29 cellular contexts compared by ENCODE assay signal in the genomic region with DNA sequence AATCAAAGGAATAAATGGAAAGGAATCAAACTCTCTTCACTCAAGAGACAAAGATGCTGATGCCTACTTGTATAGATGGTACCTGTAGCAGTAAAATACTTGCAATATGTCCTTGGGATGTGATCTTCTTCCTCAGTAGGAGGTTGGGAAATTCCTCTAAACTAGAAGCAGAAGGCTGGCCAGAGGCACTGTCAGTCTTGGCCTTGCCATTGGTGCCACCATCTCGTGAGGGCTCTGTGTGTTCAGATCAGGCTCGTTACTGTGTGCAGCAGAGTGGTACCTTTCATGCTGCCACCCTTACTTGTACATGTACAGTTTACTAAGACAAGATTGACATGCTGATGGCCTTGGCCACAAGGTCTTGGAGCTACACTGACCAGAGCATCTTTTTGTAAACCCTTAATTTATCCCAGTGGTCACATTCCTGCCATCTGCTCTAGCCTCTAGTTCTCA.
"Had no signal": no experiment of that assay in that cellular context is flagged by ENCODE, and none has a peak within 500 bp of the region (broad histone marks: within the 10 kb centered on the region; RNA-seq: fewer than 3 reads in every experiment).

No MANE protein-coding gene starts in this region.

- H3K27me3 ChIP-seq: ovary, right lobe of liver, stomach, thyroid gland, tibial nerve, upper lobe of left lung, vagina had no signal

- H3K4me3 Mint-ChIP-seq: naive thymus-derived CD8-positive, alpha-beta T cell; natural killer cell treated with Interleukin-12 subunit alpha and Interleukin-12 subunit beta and Interleukin-15 and Interleukin-18, amount 100 ng/mL, for 72 hours; nephron progenitor cell; neural crest cell; stimulated activated naive B cell treated with anti-CD40 and anti-IgM and Interleukin-4, amounts not matched to agents 10 μg/mL and 1 μg/mL and 100 μg/mL, for 72 hours; stimulated activated naive CD8-positive, alpha-beta T cell treated with anti-CD3 and anti-CD28 coated beads, Interleukin-15, Interleukin-2, amounts not matched to agents 100 ng/mL and 50 ng/mL, for 24 hours had no signal

- H3K27ac Mint-ChIP-seq: naive thymus-derived CD8-positive, alpha-beta T cell; natural killer cell treated with Interleukin-12 subunit alpha and Interleukin-12 subunit beta and Interleukin-15 and Interleukin-18, amount 100 ng/mL, for 72 hours; progenitor cell of endocrine pancreas; stimulated activated naive B cell treated with anti-CD40 and anti-IgM and Interleukin-4, amounts not matched to agents 10 μg/mL and 1 μg/mL and 100 μg/mL, for 72 hours; stimulated activated naive CD8-positive, alpha-beta T cell treated with anti-CD3 and anti-CD28 coated beads, Interleukin-15, Interleukin-2, amounts not matched to agents 100 ng/mL and 50 ng/mL, for 24 hours had no signal

- FAIRE-seq: small intestine, urothelium cell line had no signal

- H3K4me3 ChIP-seq: ovary, psoas muscle, right lobe of liver, sigmoid colon, stomach, thoracic aorta, thyroid gland, tibial nerve, upper lobe of left lung, vagina had no signal

- H3K36me3 ChIP-seq: ovary, right lobe of liver, sigmoid colon, stomach, thoracic aorta, thyroid gland, tibial nerve, upper lobe of left lung, vagina had no signal

- H3K9me3 Mint-ChIP-seq: naive thymus-derived CD8-positive, alpha-beta T cell; natural killer cell treated with Interleukin-12 subunit alpha and Interleukin-12 subunit beta and Interleukin-15 and Interleukin-18, amount 100 ng/mL, for 72 hours; nephron progenitor cell; neural crest cell; stimulated activated naive B cell treated with anti-CD40 and anti-IgM and Interleukin-4, amounts not matched to agents 10 μg/mL and 1 μg/mL and 100 μg/mL, for 72 hours; stimulated activated naive CD8-positive, alpha-beta T cell treated with anti-CD3 and anti-CD28 coated beads, Interleukin-15, Interleukin-2, amounts not matched to agents 100 ng/mL and 50 ng/mL, for 24 hours had no signal

- H3K4me1 Mint-ChIP-seq: naive thymus-derived CD8-positive, alpha-beta T cell; stimulated activated naive B cell treated with anti-CD40 and anti-IgM and Interleukin-4, amounts not matched to agents 10 μg/mL and 1 μg/mL and 100 μg/mL, for 72 hours had no signal

- H3K27me3 Mint-ChIP-seq: natural killer cell treated with Interleukin-12 subunit alpha and Interleukin-12 subunit beta and Interleukin-15 and Interleukin-18, amount 100 ng/mL, for 72 hours; progenitor cell of endocrine pancreas; stimulated activated naive B cell treated with anti-CD40 and anti-IgM and Interleukin-4, amounts not matched to agents 10 μg/mL and 1 μg/mL and 100 μg/mL, for 72 hours; stimulated activated naive CD8-positive, alpha-beta T cell treated with anti-CD3 and anti-CD28 coated beads, Interleukin-15, Interleukin-2, amounts not matched to agents 100 ng/mL and 50 ng/mL, for 24 hours had no signal

- H3K4me1 ChIP-seq: parathyroid adenoma, psoas muscle, sigmoid colon, upper lobe of left lung had no signal

- DNase-seq: naive thymus-derived CD8-positive, alpha-beta T cell; nephron progenitor cell; occipital lobe; ovary; posterior cingulate gyrus; psoas muscle; right cardiac atrium; right lobe of liver; sigmoid colon; small intestine; stimulated activated CD4-positive, alpha-beta T cell treated with anti-CD3 and anti-CD28 coated beads, Interleukin-15, amount 100 ng/mL, for 24 hours; stimulated activated CD4-positive, alpha-beta T cell treated with anti-CD3 and anti-CD28 coated beads, Interleukin-2, amount 100 ng/mL, for 24 hours; stimulated activated CD4-positive, alpha-beta T cell treated with anti-CD3 and anti-CD28 coated beads, Interleukin-2, amount 100 ng/mL, for 48 hours; stimulated activated CD4-positive, alpha-beta T cell treated with anti-CD3 and anti-CD28 coated beads, Interleukin-4, amount 100 ng/mL, for 24 hours; stimulated activated naive B cell treated with anti-CD40 and anti-IgM and Interleukin-4, amounts not matched to agents 10 μg/mL and 1 μg/mL and 100 μg/mL, for 72 hours; stimulated activated naive CD4-positive, alpha-beta T cell treated with Interleukin-2 at 50 U/mL for 16 hours; stomach; thyroid gland; trophoblast cell; upper lobe of left lung had no signal

- H3K9me3 ChIP-seq: ovary, psoas muscle, right lobe of liver, sigmoid colon, stomach, thoracic aorta, thyroid gland, tibial nerve, upper lobe of left lung, vagina had no signal

- H3K36me3 Mint-ChIP-seq: naive thymus-derived CD8-positive, alpha-beta T cell; natural killer cell treated with Interleukin-12 subunit alpha and Interleukin-12 subunit beta and Interleukin-15 and Interleukin-18, amount 100 ng/mL, for 72 hours; stimulated activated naive B cell treated with anti-CD40 and anti-IgM and Interleukin-4, amounts not matched to agents 10 μg/mL and 1 μg/mL and 100 μg/mL, for 72 hours had no signal

- H3K79me2 ChIP-seq: parathyroid adenoma had no signal

- H2AFZ ChIP-seq: parathyroid adenoma had no signal

- ATAC-seq: naive thymus-derived CD8-positive, alpha-beta T cell; natural killer cell treated with Interleukin-12 subunit alpha and Interleukin-12 subunit beta and Interleukin-15 and Interleukin-18, amount 100 ng/mL, for 72 hours; psoas muscle; right cardiac atrium; right lobe of liver; stimulated activated naive B cell treated with anti-CD40 and anti-IgM and Interleukin-4, amounts not matched to agents 10 μg/mL and 1 μg/mL and 100 μg/mL, for 72 hours had no signal

- H3K27ac ChIP-seq: ovary, parathyroid adenoma, psoas muscle, right lobe of liver, sigmoid colon, stomach, thoracic aorta, thyroid gland, tibial nerve, upper lobe of left lung, vagina had no signal

- H3K9ac ChIP-seq: parathyroid adenoma had no signal
